In genomic region chr14:103385153-103385993, GRCh38 we compare ENCODE assay signal across 8 cellular contexts. TPM values are rescaled to one million over a fixed set of nuclear protein-coding genes. Genes with fewer than 3 reads are reported as not detected.
DNase-seq lines count a peak whose midpoint lies in the region; ATAC-seq and TF ChIP-seq lines count a peak whose summit lies in the region.

Gene MARK3 (plus strand): TSS chr14:103385415. CDS start chr14:103386030, 615 bp downstream.

- peak within 1 kb of the TSS; percentile 96 for H3K27ac Mint-ChIP-seq in type B pancreatic cell

- H3K4me1 ChIP-seq in adrenal gland (replicated peaks in 1 of 2) (peaks cover 18 to 36% of the 10 kb centered on the region in 2 donors), heart left ventricle (peaks cover 7 to 35% (median 27%) of the 10 kb centered on the region in 12 donors)

- in situ Hi-C loops in GM13976 (cut with MboI; ENCODE audit: low sequenced_read_pairs, unreplicated experiment) = no loop called here

- peak; percentile 99 for DNase-seq in GM13976 (ENCODE audit: low spot score)
- DNase-seq in NCI-H146 (lab: John Stamatoyannopoulos, UW) = peak; percentile 99
- DNase-seq in T-helper 1 cell = peak; percentile 93 to 97 (median 94)
- peak; percentile 96 to 99 (median 98) for DNase-seq in adrenal gland
- DNase-seq in heart left ventricle = peak; percentile 98 to 99 (median 98)
- DNase-seq in pons (ENCODE audit: low spot score) = peak; percentile 94
- DNase-seq in type B pancreatic cell (ENCODE audit: extremely low spot score, unreplicated experiment) = peak; percentile 98

- H3K9me3 ChIP-seq in adrenal gland (replicated peaks in 1 of 3) (no peaks in the 10 kb centered on the region), heart left ventricle (no peaks in the 10 kb centered on the region)

- peak; percentile 76 to 83 for TF ChIP-seq POLR2A in adrenal gland (IDR thresholded peaks at IDR 0.05)
- peak in 1 of 2 donors; percentile 86 for TF ChIP-seq POLR2A in heart left ventricle (IDR thresholded peaks at IDR 0.05)

- no peaks in the 10 kb centered on the region for H3K36me3 ChIP-seq in adrenal gland (replicated peaks in 1 of 2)
- no peaks in the 10 kb centered on the region for H3K36me3 ChIP-seq in heart left ventricle

- peak within 1 kb of the TSS; percentile 93 to 99 (median 97) for H3K27ac ChIP-seq in adrenal gland
- H3K27ac ChIP-seq in heart left ventricle = peak within 1 kb of the TSS; percentile 93 to 100 (median 98)

- intact Hi-C loops in adrenal gland (cut with DNase I) (loop anchor here in 1 of 2 donors (5.0 kb wide), 1 partner anchor 38 kb away; no protein-coding TSS in a partner anchor), heart left ventricle (cut with DNase I) (loop anchor here in 7 of 10 donors (2.0 to 10.0 kb wide), 4 partner anchors 48 to 53 kb away; partner anchors contain the start of gene EIF5 (in 6 of the 7))

- H3K27me3 ChIP-seq in adrenal gland (no peaks in the 10 kb centered on the region), heart left ventricle (no peaks in the 10 kb centered on the region)

- peaks cover 22% of the 10 kb centered on the region for H3K27me3 Mint-ChIP-seq in type B pancreatic cell

- peak; percentile 2 for TF ChIP-seq CTCF in GM13976 (IDR thresholded peaks at IDR 0.05; ENCODE audit: borderline replicate concordance, control extremely low read depth, extremely low read depth, insufficient read depth, missing control alignments)
- peak in 3 of 6 experiments; percentile 18 to 30 (median 24) for TF ChIP-seq CTCF in adrenal gland (IDR thresholded peaks at IDR 0.05)
- TF ChIP-seq CTCF in heart left ventricle (IDR thresholded peaks at IDR 0.05) = peak in 6 of 12 donors; percentile 13 to 41 (median 32)
- TF ChIP-seq CTCF in type B pancreatic cell (conservative IDR thresholded peaks at IDR 0.05) = peak; percentile 43

- H3K4me1 Mint-ChIP-seq in type B pancreatic cell (ENCODE audit: unreplicated experiment) = peaks cover 15% of the 10 kb centered on the region

- H3K4me3 ChIP-seq in adrenal gland (peak within 1 kb of the TSS; percentile 84 to 91 (median 90)), heart left ventricle (peak within 1 kb of the TSS; percentile 77 to 99 (median 94))

- peak within 1 kb of the TSS; percentile 95 for H3K4me3 Mint-ChIP-seq in type B pancreatic cell

- no peaks in the 10 kb centered on the region for H3K9me3 Mint-ChIP-seq in type B pancreatic cell

- ATAC-seq in HG02870 (IDR thresholded peaks at IDR 0.05; ENCODE audit: unreplicated experiment) (peak; percentile 91), heart left ventricle (peak; percentile 98 to 99 (median 98))

- WGBS in adrenal gland, 4 donors = 0 to 1% (median 0%) methylated on average over 8 to 97 of the region's 97 CpGs
- WGBS in heart left ventricle, 4 donors = 0 to 1% (median 1%) methylated on average over 46 to 97 of the region's 97 CpGs

- peaks cover 5% of the 10 kb centered on the region for H3K36me3 Mint-ChIP-seq in type B pancreatic cell

RNA-seq across cellular contexts. Expression of gene MARK3, which starts in this region (rescaled TPM):
- total RNA-seq in adrenal gland (100 to 1,000 TPM in 3 of 8 donors, 10 to 100 TPM in 5; 73.1 to 144 (median 94.6) TPM), heart left ventricle (100 to 1,000 TPM in 5 of 9 donors, 10 to 100 TPM in 4; 54.0 to 156 (median 111) TPM), type B pancreatic cell (ENCODE audit: low replicate concordance) (79.1 and 91.4 TPM in 2 replicates)
- polyA plus RNA-seq in adrenal gland (100 to 1,000 TPM in 2 of 3 donors, 10 to 100 TPM in 1; 89.5 to 233 (median 172) TPM), heart left ventricle (100 to 1,000 TPM in 1 of 2 donors, 10 to 100 TPM in 1; 76.0 to 119 TPM)

Comparison
In these comparisons a context has a peak if more than half of its experiments do, and no peak if none do; other contexts are left out.
1. Peak in every context shown above with its lines: DNase-seq, ATAC-seq, H3K4me3 ChIP-seq and H3K27ac ChIP-seq.